ENCODE assay signal across 24 cellular contexts in the genomic region with DNA sequence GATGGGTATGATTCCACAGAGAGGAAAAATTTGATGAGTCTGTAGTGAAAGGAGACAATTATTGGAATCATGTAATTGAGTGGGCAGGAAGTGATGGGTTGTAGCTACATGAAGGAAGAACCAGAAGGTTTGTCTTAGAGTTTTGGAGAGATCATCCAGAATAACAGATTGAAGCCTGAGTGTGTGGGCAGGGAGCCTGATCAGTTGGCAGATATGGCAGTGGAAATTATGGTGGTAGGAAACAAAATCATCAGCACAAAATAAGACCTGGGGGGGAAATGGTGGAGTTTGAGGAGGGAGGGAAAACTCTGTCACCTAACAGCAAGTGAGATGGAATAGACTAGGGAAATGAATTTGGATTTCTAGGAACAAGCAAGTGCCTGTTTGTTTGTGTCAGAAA.
"Had no signal": no experiment of that assay in that cellular context is flagged by ENCODE, and none has a peak within 500 bp of the region (broad histone marks: within the 10 kb centered on the region; RNA-seq: fewer than 3 reads in every experiment).

No MANE protein-coding gene starts in this region.

- H3K27ac ChIP-seq: neural progenitor cell, ovary, parathyroid adenoma, psoas muscle, right lobe of liver, sigmoid colon, stomach, thoracic aorta, thyroid gland, tibial nerve, upper lobe of left lung, vagina had no signal

- H3K27me3 ChIP-seq: neural progenitor cell, ovary, right lobe of liver, sigmoid colon, stomach, thyroid gland, tibial nerve, upper lobe of left lung, vagina had no signal

- H3K79me2 ChIP-seq: parathyroid adenoma had no signal

- H3K36me3 ChIP-seq: neural progenitor cell, ovary, right lobe of liver, sigmoid colon, stomach, thoracic aorta, thyroid gland, tibial nerve, upper lobe of left lung, vagina had no signal

- ATAC-seq: psoas muscle; right cardiac atrium; right lobe of liver; stimulated activated effector memory CD8-positive, alpha-beta T cell treated with anti-CD3 and anti-CD28 coated beads, Interleukin-12 subunit alpha, Interleukin-12 subunit beta, amount 100 ng/mL, for 72 hours; stimulated activated naive B cell treated with anti-CD40 and anti-IgM and Interleukin-4, amounts not matched to agents 10 μg/mL and 1 μg/mL and 100 μg/mL, for 72 hours had no signal

- H3K9me3 ChIP-seq: ovary, psoas muscle, right lobe of liver, sigmoid colon, thoracic aorta, thyroid gland, upper lobe of left lung, vagina had no signal

- H3K4me3 ChIP-seq: neural progenitor cell, ovary, psoas muscle, right lobe of liver, sigmoid colon, stomach, thoracic aorta, thyroid gland, tibial nerve, upper lobe of left lung, vagina had no signal

- H3K4me1 ChIP-seq: neural progenitor cell, parathyroid adenoma, psoas muscle, right lobe of liver, sigmoid colon, stomach, thyroid gland, tibial nerve, upper lobe of left lung, vagina had no signal

- H3K9ac ChIP-seq: neural progenitor cell, parathyroid adenoma had no signal

- DNase-seq: occipital lobe; ovary; posterior cingulate gyrus; psoas muscle; right cardiac atrium; right lobe of liver; sigmoid colon; small intestine; stimulated activated CD4-positive, alpha-beta T cell treated with anti-CD3 and anti-CD28 coated beads, Interleukin-15, amount 100 ng/mL, for 24 hours; stimulated activated CD4-positive, alpha-beta T cell treated with anti-CD3 and anti-CD28 coated beads, Interleukin-2, amount 100 ng/mL, for 24 hours; stimulated activated CD4-positive, alpha-beta T cell treated with anti-CD3 and anti-CD28 coated beads, Interleukin-2, amount 100 ng/mL, for 48 hours; stimulated activated CD4-positive, alpha-beta T cell treated with anti-CD3 and anti-CD28 coated beads, Interleukin-4, amount 100 ng/mL, for 24 hours; stimulated activated naive B cell treated with anti-CD40 and anti-IgM and Interleukin-4, amounts not matched to agents 10 μg/mL and 1 μg/mL and 100 μg/mL, for 72 hours; stimulated activated naive CD4-positive, alpha-beta T cell treated with Interleukin-2 at 50 U/mL for 16 hours; stomach; thyroid gland; trophoblast cell; upper lobe of left lung had no signal

- H2AFZ ChIP-seq: neural progenitor cell, parathyroid adenoma had no signal

- H3K4me2 ChIP-seq: neural progenitor cell had no signal
